1 cellular context compared by ENCODE assay signal in the genomic region with DNA sequence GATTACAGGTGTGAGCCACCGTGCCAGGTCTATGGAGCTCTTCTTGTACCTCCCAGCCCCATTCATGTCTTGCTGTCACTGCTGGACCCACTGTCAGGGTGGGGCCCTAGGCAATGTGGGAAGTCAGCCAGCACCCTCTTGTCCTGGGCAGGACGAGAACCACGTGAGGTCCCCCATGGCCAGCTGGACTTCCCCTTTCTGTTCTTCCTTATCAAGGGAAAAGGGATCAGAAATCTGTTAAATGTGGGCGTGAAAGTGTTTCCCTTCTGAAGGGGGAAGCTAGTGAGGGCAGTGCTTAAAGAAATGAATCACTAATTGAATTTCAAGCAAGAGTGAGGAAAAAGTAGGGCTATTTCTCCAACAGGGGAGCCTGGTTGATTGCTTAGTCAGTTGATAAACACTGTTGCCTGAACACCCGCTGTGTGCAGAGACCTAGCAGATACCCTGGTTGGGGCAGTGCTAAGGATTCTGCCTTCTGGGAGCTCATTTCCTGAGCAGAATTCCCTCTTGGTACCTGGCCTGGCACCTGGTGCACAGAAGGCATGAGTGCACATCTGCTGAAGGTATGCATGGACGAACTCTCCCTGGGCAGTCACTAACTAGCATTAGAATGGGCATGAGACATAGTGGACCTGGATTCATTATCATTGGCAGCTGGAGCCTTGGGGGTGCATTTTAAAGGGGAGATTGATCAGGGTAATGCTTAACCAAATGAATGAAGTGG.
TF ChIP-seq lines count a peak whose summit lies in the region.

No MANE protein-coding gene starts in this region.

TF ChIP-seq in GM12878, 131 proteins besides CTCF, POLR2A, EP300 and RAD21 (continued from another document):
- no peak for TF ChIP-seq PKNOX1 (IDR thresholded peaks at IDR 0.05)
- TF ChIP-seq, protein P1, sequence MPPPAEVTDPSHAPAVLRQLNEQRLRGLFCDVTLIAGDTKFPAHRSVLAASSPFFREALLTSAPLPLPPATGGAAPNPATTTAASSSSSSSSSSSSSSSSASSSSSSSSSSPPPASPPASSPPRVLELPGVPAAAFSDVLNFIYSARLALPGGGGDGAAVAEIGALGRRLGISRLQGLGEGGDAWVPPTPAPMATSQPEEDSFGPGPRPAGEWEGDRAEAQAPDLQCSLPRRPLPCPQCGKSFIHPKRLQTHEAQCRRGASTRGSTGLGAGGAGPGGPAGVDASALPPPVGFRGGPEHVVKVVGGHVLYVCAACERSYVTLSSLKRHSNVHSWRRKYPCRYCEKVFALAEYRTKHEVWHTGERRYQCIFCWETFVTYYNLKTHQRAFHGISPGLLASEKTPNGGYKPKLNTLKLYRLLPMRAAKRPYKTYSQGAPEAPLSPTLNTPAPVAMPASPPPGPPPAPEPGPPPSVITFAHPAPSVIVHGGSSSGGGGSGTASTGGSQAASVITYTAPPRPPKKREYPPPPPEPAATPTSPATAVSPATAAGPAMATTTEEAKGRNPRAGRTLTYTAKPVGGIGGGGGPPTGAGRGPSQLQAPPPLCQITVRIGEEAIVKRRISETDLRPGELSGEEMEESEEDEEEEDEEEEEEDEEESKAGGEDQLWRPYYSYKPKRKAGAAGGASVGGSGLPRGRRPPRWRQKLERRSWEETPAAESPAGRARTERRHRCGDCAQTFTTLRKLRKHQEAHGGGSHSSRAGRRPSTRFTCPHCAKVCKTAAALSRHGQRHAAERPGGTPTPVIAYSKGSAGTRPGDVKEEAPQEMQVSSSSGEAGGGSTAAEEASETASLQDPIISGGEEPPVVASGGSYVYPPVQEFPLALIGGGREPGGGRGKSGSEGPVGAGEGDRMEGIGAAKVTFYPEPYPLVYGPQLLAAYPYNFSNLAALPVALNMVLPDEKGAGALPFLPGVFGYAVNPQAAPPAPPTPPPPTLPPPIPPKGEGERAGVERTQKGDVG (CRISPR knock-in tag; IDR thresholded peaks at IDR 0.05): no peak
- TF ChIP-seq FOXM1 (IDR thresholded peaks at IDR 0.05; ENCODE audit: low read depth, low read length): no peak
- TF ChIP-seq SREBF1 (IDR thresholded peaks at IDR 0.05; ENCODE audit: low read length): no peak
- no peak for TF ChIP-seq SIX5 (IDR thresholded peaks at IDR 0.05; ENCODE audit: low read depth, low read length, severe bottlenecking)
- no peak for TF ChIP-seq ASH2L (IDR thresholded peaks at IDR 0.05; ENCODE audit: borderline replicate concordance, low read depth)
- no peak for TF ChIP-seq TBL1XR1 (IDR thresholded peaks at IDR 0.05; ENCODE audit: low read depth, low read length)
- TF ChIP-seq HDAC6 (IDR thresholded peaks at IDR 0.05; ENCODE audit: unreplicated experiment): no peak
- TF ChIP-seq CBFB (IDR thresholded peaks at IDR 0.05; ENCODE audit: low read depth): no peak
- no peak for TF ChIP-seq YY1 (IDR thresholded peaks at IDR 0.05; ENCODE audit: low read depth, low read length)
- TF ChIP-seq, protein P2, sequence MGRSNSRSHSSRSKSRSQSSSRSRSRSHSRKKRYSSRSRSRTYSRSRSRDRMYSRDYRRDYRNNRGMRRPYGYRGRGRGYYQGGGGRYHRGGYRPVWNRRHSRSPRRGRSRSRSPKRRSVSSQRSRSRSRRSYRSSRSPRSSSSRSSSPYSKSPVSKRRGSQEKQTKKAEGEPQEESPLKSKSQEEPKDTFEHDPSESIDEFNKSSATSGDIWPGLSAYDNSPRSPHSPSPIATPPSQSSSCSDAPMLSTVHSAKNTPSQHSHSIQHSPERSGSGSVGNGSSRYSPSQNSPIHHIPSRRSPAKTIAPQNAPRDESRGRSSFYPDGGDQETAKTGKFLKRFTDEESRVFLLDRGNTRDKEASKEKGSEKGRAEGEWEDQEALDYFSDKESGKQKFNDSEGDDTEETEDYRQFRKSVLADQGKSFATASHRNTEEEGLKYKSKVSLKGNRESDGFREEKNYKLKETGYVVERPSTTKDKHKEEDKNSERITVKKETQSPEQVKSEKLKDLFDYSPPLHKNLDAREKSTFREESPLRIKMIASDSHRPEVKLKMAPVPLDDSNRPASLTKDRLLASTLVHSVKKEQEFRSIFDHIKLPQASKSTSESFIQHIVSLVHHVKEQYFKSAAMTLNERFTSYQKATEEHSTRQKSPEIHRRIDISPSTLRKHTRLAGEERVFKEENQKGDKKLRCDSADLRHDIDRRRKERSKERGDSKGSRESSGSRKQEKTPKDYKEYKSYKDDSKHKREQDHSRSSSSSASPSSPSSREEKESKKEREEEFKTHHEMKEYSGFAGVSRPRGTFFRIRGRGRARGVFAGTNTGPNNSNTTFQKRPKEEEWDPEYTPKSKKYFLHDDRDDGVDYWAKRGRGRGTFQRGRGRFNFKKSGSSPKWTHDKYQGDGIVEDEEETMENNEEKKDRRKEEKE (IDR thresholded peaks at IDR 0.05): no peak
- no peak for TF ChIP-seq CUX1 (IDR thresholded peaks at IDR 0.05; ENCODE audit: insufficient replicate concordance, low read depth, low read length)
- 0 out of 2 replicates have a peak, but pooled peaks have one; percentile 18 for TF ChIP-seq SMARCA5 (IDR thresholded peaks at IDR 0.05)
- TF ChIP-seq GABPA (IDR thresholded peaks at IDR 0.05; ENCODE audit: low read depth): no peak
- TF ChIP-seq ETV6 (conservative IDR thresholded peaks at IDR 0.05 in 1 of 2, IDR thresholded peaks at IDR 0.05 in 1 of 2; ENCODE audit: borderline replicate concordance in 1 of 2, low read depth in 1 of 2): no peak
- TF ChIP-seq IKZF1 (conservative IDR thresholded peaks at IDR 0.05): peak; percentile 93
- TF ChIP-seq RAD51 (IDR thresholded peaks at IDR 0.05): peak; percentile 42; the same call in 1 of the 2 replicates
